In genomic region chr20:59775221-59776055, GRCh38 we compare ENCODE assay signal across 22 cellular contexts.
DNase-seq lines count a peak whose midpoint lies in the region; ATAC-seq and TF ChIP-seq lines count a peak whose summit lies in the region.
"Had no signal": no experiment of that assay in that cellular context is flagged by ENCODE, and none has a peak within 500 bp of the region (broad histone marks: within the 10 kb centered on the region; RNA-seq: fewer than 3 reads in every experiment).

No MANE protein-coding gene starts in this region.

- no peaks in the 10 kb centered on the region for H3K4me1 ChIP-seq in suprapubic skin
- no peaks in the 10 kb centered on the region for H3K4me1 ChIP-seq in psoas muscle
- H3K4me1 ChIP-seq: BE2C had no signal

- CTCF ChIA-PET in activated CD8-positive, alpha-beta memory T cell treated with anti-CD3 and anti-CD28 coated beads, Interleukin-2, amount 10 ng/mL, durations not matched to agents 7 days and 5 days (lab: Charles Lee) = no interaction called here

- DNase-seq in activated CD8-positive, alpha-beta memory T cell treated with anti-CD3 and anti-CD28 coated beads for 24 hours = peak; percentile 41
- no peak for DNase-seq in activated CD8-positive, alpha-beta memory T cell treated with anti-CD3 and anti-CD28 coated beads, Interleukin-2, amount 50 U/mL, for 4 hours
- peak; percentile 25 for DNase-seq in activated CD8-positive, alpha-beta memory T cell treated with anti-CD3 and anti-CD28 coated beads, Interleukin-2, amount 10 ng/mL, durations not matched to agents 7 days and 5 days
- peak; percentile 43 for DNase-seq in islet precursor cell
- DNase-seq in suprapubic skin (ENCODE audit: low spot score in 2 of 2) = peak; percentile 38 to 72
- no peak for DNase-seq in dermis blood vessel endothelial cell
- DNase-seq in mucosa of gallbladder (ENCODE audit: low spot score) = no peak
- DNase-seq in psoas muscle = no peak
- DNase-seq: BE2C; CD4-positive, CD25-positive, alpha-beta regulatory T cell; COR-L47; DMS153; GF-D8; KBM-7; NCI-H1105 treated with DMSO at 0.1 percent for 48 hours; NCI-H1694; NCI-H510A; NCI-H748 treated with DMSO at 0.1 percent for 48 hours; NK-92 treated with Interleukin-12 subunit alpha and Interleukin-12 subunit beta, amount 100 ng/mL, for 24 hours; SHP77 treated with DMSO at 0.1 percent for 48 hours had no signal

- TF ChIP-seq CTCF in suprapubic skin (IDR thresholded peaks at IDR 0.05) (no peak), psoas muscle (IDR thresholded peaks at IDR 0.05) (no peak)

- H3K4me1 Mint-ChIP-seq in activated CD8-positive, alpha-beta memory T cell treated with anti-CD3 and anti-CD28 coated beads, Interleukin-2, amount 10 ng/mL, durations not matched to agents 7 days and 5 days = peaks cover 6% of the 10 kb centered on the region
- H3K4me1 Mint-ChIP-seq: CD4-positive, CD25-positive, alpha-beta regulatory T cell had no signal

- no peak overlapping the region for H3K27ac Mint-ChIP-seq in activated CD8-positive, alpha-beta memory T cell treated with anti-CD3 and anti-CD28 coated beads, Interleukin-2, amount 10 ng/mL, durations not matched to agents 7 days and 5 days
- H3K27ac Mint-ChIP-seq: CD4-positive, CD25-positive, alpha-beta regulatory T cell; GM23338 had no signal

- TF ChIP-seq EP300 in suprapubic skin (IDR thresholded peaks at IDR 0.05) = no peak

- H3K36me3 Mint-ChIP-seq in activated CD8-positive, alpha-beta memory T cell treated with anti-CD3 and anti-CD28 coated beads, Interleukin-2, amount 10 ng/mL, durations not matched to agents 7 days and 5 days = no peaks in the 10 kb centered on the region
- H3K36me3 Mint-ChIP-seq: CD4-positive, CD25-positive, alpha-beta regulatory T cell had no signal

- H3K4me3 Mint-ChIP-seq in activated CD8-positive, alpha-beta memory T cell treated with anti-CD3 and anti-CD28 coated beads, Interleukin-2, amount 10 ng/mL, durations not matched to agents 7 days and 5 days = no peak overlapping the region
- H3K4me3 Mint-ChIP-seq: CD4-positive, CD25-positive, alpha-beta regulatory T cell; GM23338 had no signal

- no peaks in the 10 kb centered on the region for H3K9me3 Mint-ChIP-seq in activated CD8-positive, alpha-beta memory T cell treated with anti-CD3 and anti-CD28 coated beads, Interleukin-2, amount 10 ng/mL, durations not matched to agents 7 days and 5 days (ENCODE audit: low read depth)
- H3K9me3 Mint-ChIP-seq: GM23338 had no signal

- H3K27me3 ChIP-seq in suprapubic skin (peaks cover 8% of the 10 kb centered on the region), psoas muscle (ENCODE audit: insufficient read depth in 3 of 3, low read length in 2 of 3) (no peaks in the 10 kb centered on the region)
- H3K27me3 ChIP-seq: BE2C had no signal

- H3K9me3 ChIP-seq in suprapubic skin (no peaks in the 10 kb centered on the region), psoas muscle (no peaks in the 10 kb centered on the region)
- H3K9me3 ChIP-seq: BE2C had no signal

- intact Hi-C loops in psoas muscle (cut with DNase I) = loop anchor here in 1 of 2 donors (10.0 kb wide), 1 partner anchor 79 kb away; no protein-coding TSS in a partner anchor

- H3K27me3 Mint-ChIP-seq in activated CD8-positive, alpha-beta memory T cell treated with anti-CD3 and anti-CD28 coated beads, Interleukin-2, amount 10 ng/mL, durations not matched to agents 7 days and 5 days = no peaks in the 10 kb centered on the region
- H3K27me3 Mint-ChIP-seq: CD4-positive, CD25-positive, alpha-beta regulatory T cell had no signal

- TF ChIP-seq POLR2A in suprapubic skin (IDR thresholded peaks at IDR 0.05) = no peak

- H3K36me3 ChIP-seq in suprapubic skin (no peaks in the 10 kb centered on the region), psoas muscle (ENCODE audit: insufficient read depth in 1 of 2, low read depth in 1 of 2) (no peaks in the 10 kb centered on the region)
- H3K36me3 ChIP-seq: BE2C had no signal

- no peak for ATAC-seq in activated CD8-positive, alpha-beta memory T cell treated with anti-CD3 and anti-CD28 coated beads, Interleukin-2, amount 10 ng/mL, durations not matched to agents 7 days and 5 days
- ATAC-seq in psoas muscle = no peak
- ATAC-seq: GM23338, HepG2 had no signal

- 74% methylated on average over 12 of the region's 20 CpGs for WGBS in suprapubic skin
- 69 to 74% (median 69%) methylated on average over 20 of the region's 20 CpGs for WGBS in psoas muscle, 3 donors

- H3K27ac ChIP-seq in suprapubic skin (no peak overlapping the region), psoas muscle (no peak overlapping the region)

- H3K4me3 ChIP-seq in suprapubic skin = no peak overlapping the region
- H3K4me3 ChIP-seq in psoas muscle = no peak overlapping the region
- H3K4me3 ChIP-seq: GM23338 had no signal

Comparison
In these comparisons a context has a peak if more than half of its experiments do, and no peak if none do; other contexts are left out.
1. DNase-seq: peak in activated CD8-positive, alpha-beta memory T cell treated with anti-CD3 and anti-CD28 coated beads for 24 hours (single experiment), activated CD8-positive, alpha-beta memory T cell treated with anti-CD3 and anti-CD28 coated beads, Interleukin-2, amount 10 ng/mL, durations not matched to agents 7 days and 5 days (single experiment), islet precursor cell (single experiment) and suprapubic skin (2 of 2); none in activated CD8-positive, alpha-beta memory T cell treated with anti-CD3 and anti-CD28 coated beads, Interleukin-2, amount 50 U/mL, for 4 hours (single experiment), dermis blood vessel endothelial cell (single experiment), mucosa of gallbladder (single experiment) and psoas muscle (0 of 2).